1 cellular context compared by ENCODE assay signal in the genomic region with DNA sequence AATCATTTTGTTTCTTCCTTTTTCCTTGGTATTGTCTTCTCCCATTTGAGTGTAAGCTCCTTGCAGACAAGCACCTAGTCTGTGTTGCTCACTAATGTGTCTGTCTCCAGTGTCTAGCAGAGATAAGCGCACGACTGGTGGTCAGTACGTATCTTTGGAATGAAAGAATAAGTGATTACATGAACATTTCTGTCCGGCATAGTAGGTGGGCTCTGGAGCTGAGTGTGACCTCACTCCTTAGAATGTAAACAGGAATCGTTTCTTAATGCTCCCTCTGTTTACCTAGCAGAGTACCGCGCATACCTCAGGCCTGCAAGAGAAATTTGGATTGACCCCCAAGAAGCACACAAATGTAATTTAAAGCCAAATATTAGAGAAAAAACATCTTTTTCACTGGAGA.
TF ChIP-seq lines count a peak whose summit lies in the region.

No MANE protein-coding gene starts in this region.

TF ChIP-seq in HEK293, 187 proteins besides CTCF, POLR2A, EP300 and RAD21:
- TF ChIP-seq ZNF157 (tag by site-specific recombination; IDR thresholded peaks at IDR 0.05) (no peak), SP3 (tag by site-specific recombination; IDR thresholded peaks at IDR 0.05) (no peak), ZNF155 (tag by site-specific recombination; IDR thresholded peaks at IDR 0.05) (no peak), ZNF558 (tag by site-specific recombination; IDR thresholded peaks at IDR 0.05) (no peak), ZBTB20 (tag by site-specific recombination; IDR thresholded peaks at IDR 0.05) (no peak), SETDB1 (IDR thresholded peaks at IDR 0.05; ENCODE audit: insufficient read length, low read length) (peak; percentile 35)
